Comparison of ENCODE assay signal across 8 cellular contexts in the genomic region with DNA sequence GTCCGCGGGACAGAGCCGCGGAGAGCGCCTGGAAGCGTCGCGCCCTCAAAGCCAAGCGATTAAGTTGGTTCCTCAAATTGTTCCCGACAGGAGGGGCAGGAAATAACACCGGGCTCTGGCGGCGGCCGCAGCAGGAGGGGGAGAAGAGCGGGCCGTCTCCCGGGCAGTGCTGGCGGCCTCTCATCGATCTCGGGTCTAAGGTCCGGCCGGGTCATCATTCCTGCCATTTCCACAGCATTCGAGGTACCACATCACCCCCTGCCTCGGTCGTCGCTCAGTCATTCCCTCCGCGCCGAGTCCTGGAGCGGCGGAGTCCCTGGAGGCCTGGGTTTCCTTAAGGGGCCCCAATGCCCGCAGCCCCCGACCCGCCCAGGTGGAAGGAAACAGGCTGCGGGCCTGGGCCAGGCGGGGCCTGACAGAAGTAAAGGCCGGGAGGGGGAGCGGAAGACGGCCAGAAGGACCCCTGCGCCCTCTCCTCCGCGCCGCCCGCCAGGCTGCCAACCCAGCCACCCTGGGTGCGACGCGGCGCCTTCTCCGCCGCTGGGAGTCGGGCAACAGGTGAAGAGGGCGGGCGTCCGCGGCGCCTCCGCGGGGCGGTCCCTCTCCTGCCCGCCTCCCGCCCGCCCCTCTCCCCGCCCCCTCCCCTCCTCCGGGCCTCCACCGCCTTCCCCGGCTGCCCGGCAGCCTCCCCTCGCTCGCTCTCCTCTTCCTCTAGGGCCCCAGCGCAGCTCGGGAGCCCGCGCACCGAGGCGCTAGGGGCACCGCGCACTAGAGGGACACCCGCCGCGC. TPM values are rescaled to one million over a fixed set of nuclear protein-coding genes. Genes with fewer than 3 reads are reported as not detected.
DNase-seq lines count a peak whose midpoint lies in the region; TF ChIP-seq lines count a peak whose summit lies in the region.

A gene with protein sequence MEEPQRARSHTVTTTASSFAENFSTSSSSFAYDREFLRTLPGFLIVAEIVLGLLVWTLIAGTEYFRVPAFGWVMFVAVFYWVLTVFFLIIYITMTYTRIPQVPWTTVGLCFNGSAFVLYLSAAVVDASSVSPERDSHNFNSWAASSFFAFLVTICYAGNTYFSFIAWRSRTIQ (plus strand): TSS at position 654 of the 789 bp plus-strand sequence. CDS start 293 bp downstream, outside the sequence.

- H3K9me3 ChIP-seq in HEK293 (ENCODE audit: control insufficient read depth, insufficient read depth, low read depth, low read length) (no peaks in the 10 kb centered on the region; the same call in 1 of the 2 replicates), ectodermal cell (ENCODE audit: control insufficient read depth, low read length) (no peaks in the 10 kb centered on the region), mononuclear cell (ENCODE audit: low read depth, low read length) (no peaks in the 10 kb centered on the region)

- H3K27ac ChIP-seq in HEK293 (ENCODE audit: extremely low read depth, low read depth, low read length) = peak within 1 kb of the TSS; percentile 40; the same call in 1 of the 2 replicates
- H3K27ac ChIP-seq in ectodermal cell (ENCODE audit: insufficient read depth, low read depth, low read length, poor library complexity, severe bottlenecking) = no peak within 1 kb of the TSS

- 0% methylated on average over 77 to 78 of the region's 80 CpGs for WGBS in ectodermal cell, 2 experiments

- H3K36me3 ChIP-seq in HEK293 (ENCODE audit: control insufficient read depth in 2 of 2, insufficient read depth in 1 of 2, low read length in 2 of 2) = peaks cover 0 to 10% of the 10 kb centered on the region in 2 experiments; a peak in 2 of 3 replicates
- no peaks in the 10 kb centered on the region for H3K36me3 ChIP-seq in ectodermal cell (ENCODE audit: control insufficient read depth, insufficient read depth, low read length)

- POLR2A ChIA-PET in HEK293 (lab: Yijun Ruan, JAX) = no interaction called here

- CTCF ChIA-PET in HEK293 (lab: Yijun Ruan, JAX) = interaction anchor here (1.0 kb wide), 1 partner anchor 20 kb away, joined by 3 read pairs; no protein-coding TSS in a partner anchor

- peak within 1 kb of the TSS; percentile 79 for H3K4me3 ChIP-seq in HEK293 (ENCODE audit: low read depth, low read length)
- peak within 1 kb of the TSS; percentile 68 for H3K4me3 ChIP-seq in ectodermal cell (ENCODE audit: insufficient read depth, low read depth, low read length)
- H3K4me3 ChIP-seq in mononuclear cell (ENCODE audit: low read length) = peak within 1 kb of the TSS; percentile 43

- H3K4me1 ChIP-seq in HEK293 (ENCODE audit: control insufficient read depth, insufficient read depth, low read length) = no peaks in the 10 kb centered on the region
- peaks cover 8% of the 10 kb centered on the region for H3K4me1 ChIP-seq in ectodermal cell (ENCODE audit: control insufficient read depth, insufficient read depth, low read length)
- H3K4me1 ChIP-seq in mononuclear cell (ENCODE audit: insufficient read depth, low read length) = peaks cover 23% of the 10 kb centered on the region

- H3K27me3 ChIP-seq in ectodermal cell (ENCODE audit: control insufficient read depth, insufficient read depth, low read length, poor library complexity, severe bottlenecking) (peaks cover 41% of the 10 kb centered on the region), mononuclear cell (ENCODE audit: insufficient read depth, low read length) (peaks cover 22% of the 10 kb centered on the region)

- TF ChIP-seq CTCF in HEK293 (tag by site-specific recombination; IDR thresholded peaks at IDR 0.05) = no peak

- peak; percentile 8 for DNase-seq in DMS153 treated with DMSO at 0.1 percent for 48 hours (lab: John Stamatoyannopoulos, UW; ENCODE audit: unreplicated experiment)
- DNase-seq in NCI-H2171 treated with DMSO at 0.1 percent for 48 hours (lab: John Stamatoyannopoulos, UW) = peak; percentile 60
- DNase-seq in activated CD4-positive, alpha-beta T cell treated with anti-CD3 and anti-CD28 coated beads, Interleukin-2, amount 50 U/mL, for 4 hours = peak; percentile 54 to 66
- DNase-seq in stimulated activated CD8-positive, alpha-beta memory T cell treated with anti-CD3 and anti-CD28 coated beads, Interleukin-7, amount 100 ng/mL, for 1 hour (ENCODE audit: low read depth in 2 of 2) = peak; percentile 10 to 27
- DNase-seq in HCEC 1CT = no peak

TF ChIP-seq in HEK293, 187 proteins besides CTCF, POLR2A, EP300 and RAD21 (continues in another document):
- no peak for TF ChIP-seq YY2 (tag by site-specific recombination; IDR thresholded peaks at IDR 0.05)
- TF ChIP-seq, protein P1, sequence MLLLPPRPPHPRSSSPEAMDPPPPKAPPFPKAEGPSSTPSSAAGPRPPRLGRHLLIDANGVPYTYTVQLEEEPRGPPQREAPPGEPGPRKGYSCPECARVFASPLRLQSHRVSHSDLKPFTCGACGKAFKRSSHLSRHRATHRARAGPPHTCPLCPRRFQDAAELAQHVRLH (tag by site-specific recombination; IDR thresholded peaks at IDR 0.05) = peak; percentile 30; the same call in 1 of the 2 replicates
- 0 out of 2 replicates have a peak, but pooled peaks have one; percentile 33 for TF ChIP-seq ZNF24 (tag by site-specific recombination; IDR thresholded peaks at IDR 0.05)
- peak; percentile 71; the same call in 1 of the 2 replicates for TF ChIP-seq ZNF600 (tag by site-specific recombination; IDR thresholded peaks at IDR 0.05)
- peak; percentile 65 for TF ChIP-seq GLIS2 (tag by site-specific recombination; IDR thresholded peaks at IDR 0.05)
- TF ChIP-seq, protein P2, sequence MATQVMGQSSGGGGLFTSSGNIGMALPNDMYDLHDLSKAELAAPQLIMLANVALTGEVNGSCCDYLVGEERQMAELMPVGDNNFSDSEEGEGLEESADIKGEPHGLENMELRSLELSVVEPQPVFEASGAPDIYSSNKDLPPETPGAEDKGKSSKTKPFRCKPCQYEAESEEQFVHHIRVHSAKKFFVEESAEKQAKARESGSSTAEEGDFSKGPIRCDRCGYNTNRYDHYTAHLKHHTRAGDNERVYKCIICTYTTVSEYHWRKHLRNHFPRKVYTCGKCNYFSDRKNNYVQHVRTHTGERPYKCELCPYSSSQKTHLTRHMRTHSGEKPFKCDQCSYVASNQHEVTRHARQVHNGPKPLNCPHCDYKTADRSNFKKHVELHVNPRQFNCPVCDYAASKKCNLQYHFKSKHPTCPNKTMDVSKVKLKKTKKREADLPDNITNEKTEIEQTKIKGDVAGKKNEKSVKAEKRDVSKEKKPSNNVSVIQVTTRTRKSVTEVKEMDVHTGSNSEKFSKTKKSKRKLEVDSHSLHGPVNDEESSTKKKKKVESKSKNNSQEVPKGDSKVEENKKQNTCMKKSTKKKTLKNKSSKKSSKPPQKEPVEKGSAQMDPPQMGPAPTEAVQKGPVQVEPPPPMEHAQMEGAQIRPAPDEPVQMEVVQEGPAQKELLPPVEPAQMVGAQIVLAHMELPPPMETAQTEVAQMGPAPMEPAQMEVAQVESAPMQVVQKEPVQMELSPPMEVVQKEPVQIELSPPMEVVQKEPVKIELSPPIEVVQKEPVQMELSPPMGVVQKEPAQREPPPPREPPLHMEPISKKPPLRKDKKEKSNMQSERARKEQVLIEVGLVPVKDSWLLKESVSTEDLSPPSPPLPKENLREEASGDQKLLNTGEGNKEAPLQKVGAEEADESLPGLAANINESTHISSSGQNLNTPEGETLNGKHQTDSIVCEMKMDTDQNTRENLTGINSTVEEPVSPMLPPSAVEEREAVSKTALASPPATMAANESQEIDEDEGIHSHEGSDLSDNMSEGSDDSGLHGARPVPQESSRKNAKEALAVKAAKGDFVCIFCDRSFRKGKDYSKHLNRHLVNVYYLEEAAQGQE (tag by site-specific recombination; IDR thresholded peaks at IDR 0.05) = no peak
- no peak for TF ChIP-seq ZNF155 (tag by site-specific recombination; IDR thresholded peaks at IDR 0.05)
- TF ChIP-seq SETDB1 (IDR thresholded peaks at IDR 0.05; ENCODE audit: insufficient read length, low read length) = no peak
- peak; percentile 71 for TF ChIP-seq SP3 (tag by site-specific recombination; IDR thresholded peaks at IDR 0.05)
- peak; percentile 75 for TF ChIP-seq ZIC2 (tag by site-specific recombination; IDR thresholded peaks at IDR 0.05)
- TF ChIP-seq GLIS1 (tag by site-specific recombination; IDR thresholded peaks at IDR 0.05) = peak; percentile 39
- TF ChIP-seq ZXDB (tag by site-specific recombination; IDR thresholded peaks at IDR 0.05) = peak; percentile 87
- TF ChIP-seq, protein P3, sequence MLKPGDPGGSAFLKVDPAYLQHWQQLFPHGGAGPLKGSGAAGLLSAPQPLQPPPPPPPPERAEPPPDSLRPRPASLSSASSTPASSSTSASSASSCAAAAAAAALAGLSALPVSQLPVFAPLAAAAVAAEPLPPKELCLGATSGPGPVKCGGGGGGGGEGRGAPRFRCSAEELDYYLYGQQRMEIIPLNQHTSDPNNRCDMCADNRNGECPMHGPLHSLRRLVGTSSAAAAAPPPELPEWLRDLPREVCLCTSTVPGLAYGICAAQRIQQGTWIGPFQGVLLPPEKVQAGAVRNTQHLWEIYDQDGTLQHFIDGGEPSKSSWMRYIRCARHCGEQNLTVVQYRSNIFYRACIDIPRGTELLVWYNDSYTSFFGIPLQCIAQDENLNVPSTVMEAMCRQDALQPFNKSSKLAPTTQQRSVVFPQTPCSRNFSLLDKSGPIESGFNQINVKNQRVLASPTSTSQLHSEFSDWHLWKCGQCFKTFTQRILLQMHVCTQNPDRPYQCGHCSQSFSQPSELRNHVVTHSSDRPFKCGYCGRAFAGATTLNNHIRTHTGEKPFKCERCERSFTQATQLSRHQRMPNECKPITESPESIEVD (tag by site-specific recombination; IDR thresholded peaks at IDR 0.05) = no peak
- TF ChIP-seq ZFP3 (tag by site-specific recombination; IDR thresholded peaks at IDR 0.05; ENCODE audit: low read depth) = no peak
- peak; percentile 50 for TF ChIP-seq ZBTB17 (tag by site-specific recombination; IDR thresholded peaks at IDR 0.05)
- no peak for TF ChIP-seq ZNF366 (tag by site-specific recombination; conservative IDR thresholded peaks at IDR 0.05)

RNA-seq across cellular contexts. Expression of the gene that starts here (rescaled TPM):
- polyA plus RNA-seq in ectodermal cell (2013, experiment 1 of 4) = 7.6 TPM
- polyA plus RNA-seq in ectodermal cell (2013, experiment 2 of 4) = 6.0 TPM
- polyA plus RNA-seq in ectodermal cell (2013, experiment 3 of 4) = 7.4 TPM
- 6.8 TPM for polyA plus RNA-seq in ectodermal cell (2013, experiment 4 of 4)
- 2.9 TPM for total RNA-seq in mononuclear cell
